8 cellular contexts compared by ENCODE assay signal in genomic region chr16:1782408-1783247, GRCh38. TPM values are rescaled to one million over a fixed set of nuclear protein-coding genes. Genes with fewer than 3 reads are reported as not detected.
A peak's percentile ranks its signal among the peaks of the same experiment; 100 is the strongest.
DNase-seq lines count a peak whose midpoint lies in the region; ATAC-seq and TF ChIP-seq lines count a peak whose summit lies in the region.

TSS of gene NUBP2 (plus strand) at chr16:1782960. CDS start at chr16:1783021, 61 bp downstream.
TSS of gene SPSB3 (minus strand) at chr16:1782571. CDS start at chr16:1781483, 1,088 bp downstream.

- DNase-seq in AG20443 (ENCODE audit: low spot score), result peak; percentile 99
- DNase-seq in NCI-H510A (lab: John Stamatoyannopoulos, UW), result peak; percentile 96
- DNase-seq in activated CD4-positive, alpha-beta T cell treated with anti-CD3 and anti-CD28 coated beads for 1 hour, result peak; percentile 97
- peak; percentile 99 for DNase-seq in cerebellum (ENCODE audit: low spot score)
- peak; percentile 100 for DNase-seq in islet precursor cell
- DNase-seq in stimulated activated CD4-positive, alpha-beta T cell treated with anti-CD3 and anti-CD28 coated beads, Interleukin-12 subunit alpha, Interleukin-12 subunit beta, amount 100 ng/mL, for 48 hours (ENCODE audit: low read depth in 2 of 3, low spot score in 1 of 3), result peak; percentile 94 to 99 (median 98)

- ATAC-seq in HG03432 (IDR thresholded peaks at IDR 0.05; ENCODE audit: unreplicated experiment), result peak; percentile 78

- peak; percentile 81 for TF ChIP-seq POLR2A in GM19099 (IDR thresholded peaks at IDR 0.05; ENCODE audit: extremely low read depth, insufficient read length, low read depth)

RNA-seq across cellular contexts. Expression of gene NUBP2, which starts in this region (rescaled TPM):
- 27.2 TPM for total RNA-seq in cerebellum

RNA-seq across cellular contexts. Expression of gene SPSB3, which starts in this region (rescaled TPM):
- total RNA-seq in cerebellum, result 36.2 TPM

Comparison
In these comparisons a context has a peak if more than half of its experiments do, and no peak if none do; other contexts are left out.
1. Peak in every context shown above with its lines: DNase-seq and ATAC-seq.